Comparison of ENCODE assay signal across 8 cellular contexts in genomic region chr20:3812259-3812681, GRCh38. TPM values are rescaled to one million over a fixed set of nuclear protein-coding genes. Genes with fewer than 3 reads are reported as not detected.
DNase-seq lines count a peak whose midpoint lies in the region; ATAC-seq and TF ChIP-seq lines count a peak whose summit lies in the region.

No MANE protein-coding gene starts in this region.

- H3K36me3 ChIP-seq in left lung (no peaks in the 10 kb centered on the region), stomach (no peaks in the 10 kb centered on the region)

- TF ChIP-seq CTCF in left lung (IDR thresholded peaks at IDR 0.05) (no peak), stomach (IDR thresholded peaks at IDR 0.05) (no peak)

- H3K36me3 Mint-ChIP-seq in activated naive CD4-positive, alpha-beta T cell treated with anti-CD3 and anti-CD28 coated beads, Interleukin-2, amount 50 U/mL, for 72 hours, result peaks cover 7 to 10% of the 10 kb centered on the region in 2 donors

- H3K9me3 ChIP-seq in left lung, result no peaks in the 10 kb centered on the region
- H3K9me3 ChIP-seq in stomach, result no peaks in the 10 kb centered on the region

- H3K4me1 ChIP-seq in left lung (peaks cover 38 to 75% of the 10 kb centered on the region in 2 donors), stomach (peaks cover 55 to 75% (median 67%) of the 10 kb centered on the region in 4 donors)

- TF ChIP-seq POLR2A in stomach (IDR thresholded peaks at IDR 0.05), result no peak

- peak overlapping the region; percentile 88 to 96 for H3K27ac ChIP-seq in left lung
- H3K27ac ChIP-seq in stomach, result peak overlapping the region; percentile 87 to 99 (median 92)

- peak overlapping the region; percentile 97 to 99 for H3K27ac Mint-ChIP-seq in activated naive CD4-positive, alpha-beta T cell treated with anti-CD3 and anti-CD28 coated beads, Interleukin-2, amount 50 U/mL, for 72 hours

- intact Hi-C loops in left lung (cut with DNase I), result no loop called here
- intact Hi-C loops in stomach (cut with DNase I; ENCODE audit: low total_unique reads), result no loop called here

- peak overlapping the region; percentile 36; the same call in 1 of the 2 replicates for H3K4me3 ChIP-seq in Jurkat, Clone E6-1 (ENCODE audit: low read length)
- H3K4me3 ChIP-seq in left lung (no peak overlapping the region), stomach (no peak overlapping the region)

- no peak for ATAC-seq in activated naive CD4-positive, alpha-beta T cell treated with anti-CD3 and anti-CD28 coated beads, Interleukin-2, amount 50 U/mL, for 72 hours
- ATAC-seq in left lung (no peak), HG02840 (IDR thresholded peaks at IDR 0.05; ENCODE audit: low FRiP score, unreplicated experiment) (no peak)

- no peaks in the 10 kb centered on the region for H3K27me3 ChIP-seq in left lung
- H3K27me3 ChIP-seq in stomach, result no peaks in the 10 kb centered on the region

- H3K9me3 Mint-ChIP-seq in activated naive CD4-positive, alpha-beta T cell treated with anti-CD3 and anti-CD28 coated beads, Interleukin-2, amount 50 U/mL, for 72 hours, result no peaks in the 10 kb centered on the region

- DNase-seq in Jurkat, Clone E6-1 (ENCODE audit: low read depth, low spot score), result no peak
- no peak for DNase-seq in activated naive CD4-positive, alpha-beta T cell treated with anti-CD3 and anti-CD28 coated beads, Interleukin-2, amount 50 U/mL, for 72 hours (ENCODE audit: low spot score in 2 of 2)
- DNase-seq in left lung, result no peak
- no peak for DNase-seq in stomach
- DNase-seq in NCI-H345 (lab: John Stamatoyannopoulos, UW), result no peak
- no peak for DNase-seq in mucosa of gallbladder (ENCODE audit: low spot score)
- no peak for DNase-seq in GF-D8 (lab: John Stamatoyannopoulos, UW)

- 87 to 94% (median 93%) methylated on average over 9 of the region's 9 CpGs for WGBS in stomach, 5 donors

- TF ChIP-seq EP300 in stomach (IDR thresholded peaks at IDR 0.05), result no peak

RNA-seq across cellular contexts. Expression of gene AP5S1, which starts 8.1 kb away (rescaled TPM):
- polyA plus RNA-seq in Jurkat, Clone E6-1 (2012; ENCODE audit: insufficient read depth, insufficient read length), result 15.1 TPM
- 10 to 100 TPM; 10.6 to 17.8 TPM for total RNA-seq in activated naive CD4-positive, alpha-beta T cell treated with anti-CD3 and anti-CD28 coated beads, Interleukin-2, amount 50 U/mL, for 72 hours
- 10 to 100 TPM; 12.7 to 13.6 TPM for total RNA-seq in left lung
- total RNA-seq in stomach, result 10 to 100 TPM in 1 of 5 donors, 1 to 10 TPM in 4; 1.8 to 14.8 (median 4.2) TPM
- 10 to 100 TPM in 1 of 3 donors, 1 to 10 TPM in 2; 6.1 to 10.4 (median 7.9) TPM for polyA plus RNA-seq in stomach
- total RNA-seq in mucosa of gallbladder, result 16.2 TPM

RNA-seq across cellular contexts. Expression of gene CDC25B, which starts 16.2 kb away (rescaled TPM):
- polyA plus RNA-seq in Jurkat, Clone E6-1 (2012; ENCODE audit: insufficient read depth, insufficient read length), result 78.9 TPM
- 100 to 1,000 TPM in 1 of 2 donors, 10 to 100 TPM in 1; 72.9 to 168 TPM for total RNA-seq in activated naive CD4-positive, alpha-beta T cell treated with anti-CD3 and anti-CD28 coated beads, Interleukin-2, amount 50 U/mL, for 72 hours
- total RNA-seq in left lung, result 100 to 1,000 TPM; 111 to 121 TPM
- 10 to 100 TPM in 4 of 5 donors, 1 to 10 TPM in 1; 9.4 to 56.5 (median 32.6) TPM for total RNA-seq in stomach
- polyA plus RNA-seq in stomach, result 10 to 100 TPM; 18.0 to 23.1 (median 22.6) TPM
- total RNA-seq in mucosa of gallbladder, result 38.9 TPM

RNA-seq across cellular contexts. Expression of gene CENPB, which starts 25.7 kb away (rescaled TPM):
- 64.2 TPM for polyA plus RNA-seq in Jurkat, Clone E6-1 (2012; ENCODE audit: insufficient read depth, insufficient read length)
- total RNA-seq in activated naive CD4-positive, alpha-beta T cell treated with anti-CD3 and anti-CD28 coated beads, Interleukin-2, amount 50 U/mL, for 72 hours, result 10 to 100 TPM; 34.4 to 48.1 TPM
- total RNA-seq in left lung (10 to 100 TPM; 78.5 to 94.5 TPM), stomach (100 to 1,000 TPM in 1 of 5 donors, 10 to 100 TPM in 4; 24.5 to 130 (median 68.3) TPM), mucosa of gallbladder (109 TPM)
- 10 to 100 TPM; 36.5 to 90.7 (median 79.6) TPM for polyA plus RNA-seq in stomach

RNA-seq across cellular contexts. Expression of gene SPEF1, which starts 31.0 kb away (rescaled TPM):
- not detected for polyA plus RNA-seq in Jurkat, Clone E6-1 (2012; ENCODE audit: insufficient read depth, insufficient read length)
- under 1 TPM in 1 of 2 donors, not detected in 1; 0.14 TPM for total RNA-seq in activated naive CD4-positive, alpha-beta T cell treated with anti-CD3 and anti-CD28 coated beads, Interleukin-2, amount 50 U/mL, for 72 hours
- total RNA-seq in left lung, result 1 to 10 TPM in 1 of 2 donors, under 1 TPM in 1; 0.26 to 2.8 TPM
- not detected for total RNA-seq in stomach
- polyA plus RNA-seq in stomach, result under 1 TPM in 2 of 3 donors, not detected in 1; 0.18 to 0.19 TPM
- total RNA-seq in mucosa of gallbladder, result 0.75 TPM

RNA-seq across cellular contexts. Expression of gene MAVS, which starts 34.4 kb away (rescaled TPM):
- 8.5 TPM for polyA plus RNA-seq in Jurkat, Clone E6-1 (2012; ENCODE audit: insufficient read depth, insufficient read length)
- 10 to 100 TPM; 22.5 to 30.1 TPM for total RNA-seq in activated naive CD4-positive, alpha-beta T cell treated with anti-CD3 and anti-CD28 coated beads, Interleukin-2, amount 50 U/mL, for 72 hours
- total RNA-seq in left lung, result 10 to 100 TPM; 37.3 to 38.7 TPM
- total RNA-seq in stomach, result 10 to 100 TPM; 26.6 to 50.4 (median 37.1) TPM
- polyA plus RNA-seq in stomach, result 10 to 100 TPM in 1 of 3 donors, 1 to 10 TPM in 2; 6.3 to 15.1 (median 9.2) TPM
- 44.9 TPM for total RNA-seq in mucosa of gallbladder
